ENCODE assay signal across 3 cellular contexts in genomic region chr9:97947094-97947493, GRCh38.
TF ChIP-seq lines count a peak whose summit lies in the region.
"Not testable (repeated sequence)": the region's sequence is repeated elsewhere in the genome, so short reads cannot be mapped to it uniquely, and the experiment has no call there.

No MANE protein-coding gene starts in this region.

TF ChIP-seq in GM12878, 131 proteins besides CTCF, POLR2A, EP300 and RAD21:
- TF ChIP-seq ATF7 (IDR thresholded peaks at IDR 0.05; ENCODE audit: low read depth): peak; percentile 87

TF ChIP-seq in K562, 482 proteins besides CTCF, POLR2A, EP300 and RAD21:
- peak; percentile 17; the same call in 1 of the 2 replicates for TF ChIP-seq SMARCC2 (IDR thresholded peaks at IDR 0.05; ENCODE audit: low read depth)
- TF ChIP-seq ARID1B (IDR thresholded peaks at IDR 0.05): peak; percentile 28; the same call in 1 of the 2 replicates
- peak; percentile 44; the same call in 1 of the 2 replicates for TF ChIP-seq MTA1 (IDR thresholded peaks at IDR 0.05; ENCODE audit: borderline replicate concordance)
- peak; percentile 86 for TF ChIP-seq SOX6 (IDR thresholded peaks at IDR 0.05)
- peak; percentile 77; the same call in 1 of the 2 replicates for TF ChIP-seq SMARCE1 (IDR thresholded peaks at IDR 0.05)
- peak; percentile 98 for TF ChIP-seq ATF7 (IDR thresholded peaks at IDR 0.05)
- TF ChIP-seq ATF3 (IDR thresholded peaks at IDR 0.05): peak; percentile 84
- not testable (repeated sequence) for TF ChIP-seq ATF3 (CRISPR knock-in tag; conservative IDR thresholded peaks at IDR 0.05)

TF ChIP-seq in HepG2, 621 proteins besides CTCF, POLR2A, EP300 and RAD21:
- peak; percentile 87 for TF ChIP-seq ATF7 (IDR thresholded peaks at IDR 0.05)
- not testable (repeated sequence) for TF ChIP-seq ATF7 (CRISPR knock-in tag; IDR thresholded peaks at IDR 0.05)
